Comparison of ENCODE assay signal across 8 cellular contexts in genomic region chr1:21508580-21509350, GRCh38. TPM values are rescaled to one million over a fixed set of nuclear protein-coding genes. Genes with fewer than 3 reads are reported as not detected.
DNase-seq lines count a peak whose midpoint lies in the region; ATAC-seq lines count a peak whose summit lies in the region.

No MANE protein-coding gene starts in this region.

- peak overlapping the region; percentile 74 for H3K4me3 ChIP-seq in ectodermal cell (ENCODE audit: insufficient read depth, low read depth, low read length)

- 7 to 8% methylated on average over 45 of the region's 45 CpGs for WGBS in ectodermal cell, 2 experiments

- no peaks in the 10 kb centered on the region for H3K36me3 ChIP-seq in ectodermal cell (ENCODE audit: control insufficient read depth, insufficient read depth, low read length)

- H3K27ac Mint-ChIP-seq in memory B cell = peak overlapping the region; percentile 45

- H3K9me3 Mint-ChIP-seq in memory B cell = no peaks in the 10 kb centered on the region

- H3K4me3 Mint-ChIP-seq in memory B cell = peak overlapping the region; percentile 86

- peak; percentile 95 for ATAC-seq in memory B cell (ENCODE audit: low read depth)
- ATAC-seq in HG03432 (IDR thresholded peaks at IDR 0.05; ENCODE audit: unreplicated experiment) = no peak

- H3K9me3 ChIP-seq in ectodermal cell (ENCODE audit: control insufficient read depth, low read length) = no peaks in the 10 kb centered on the region

- peaks cover 13% of the 10 kb centered on the region for H3K4me1 Mint-ChIP-seq in memory B cell

- H3K27me3 ChIP-seq in ectodermal cell (ENCODE audit: control insufficient read depth, insufficient read depth, low read length, poor library complexity, severe bottlenecking) = peaks cover 12% of the 10 kb centered on the region

- H3K4me1 ChIP-seq in ectodermal cell (ENCODE audit: control insufficient read depth, insufficient read depth, low read length) = peaks cover 21% of the 10 kb centered on the region

- in situ Hi-C loops in G401 (cut with HindIII; ENCODE audit: low sequenced_read_pairs) = no loop called here

- peak; percentile 26 for DNase-seq in G401 (ENCODE audit: low spot score)
- peak; percentile 35 for DNase-seq in NCI-H1092 treated with DMSO at 0.1 percent for 48 hours (lab: John Stamatoyannopoulos, UW)
- DNase-seq in activated CD4-positive, alpha-beta T cell treated with anti-CD3 and anti-CD28 coated beads for 48 hours = peak; percentile 80
- peak; percentile 81 to 86 for DNase-seq in memory B cell (ENCODE audit: low spot score in 2 of 2)
- peak; percentile 28 to 45 for DNase-seq in stimulated activated CD8-positive, alpha-beta memory T cell treated with anti-CD3 and anti-CD28 coated beads, Interleukin-15, amount 100 ng/mL, for 48 hours (ENCODE audit: low read depth in 2 of 2)
- no peak for DNase-seq in hippocampal formation (lab: John Stamatoyannopoulos, UW)

- H3K27ac ChIP-seq in ectodermal cell (ENCODE audit: insufficient read depth, low read depth, low read length, poor library complexity, severe bottlenecking) = no peak overlapping the region

- H3K27me3 Mint-ChIP-seq in memory B cell = peaks cover 14% of the 10 kb centered on the region

- no peaks in the 10 kb centered on the region for H3K36me3 Mint-ChIP-seq in memory B cell

RNA-seq across cellular contexts. Expression of gene ALPL, which starts 0.5 kb away (rescaled TPM):
- 0.58 and 0.98 TPM in 2 replicates for total RNA-seq in G401 (2014; rRNA removed; shearing (Covaris generic))
- polyA plus RNA-seq in ectodermal cell (2013, experiment 1 of 4) = 223 TPM
- 218 TPM for polyA plus RNA-seq in ectodermal cell (2013, experiment 2 of 4)
- 174 TPM for polyA plus RNA-seq in ectodermal cell (2013, experiment 3 of 4)
- polyA plus RNA-seq in ectodermal cell (2013, experiment 4 of 4) = 181 TPM

Comparison
In these comparisons a context has a peak if more than half of its experiments do, and no peak if none do; other contexts are left out.
1. DNase-seq: peak in G401 (single experiment), NCI-H1092 treated with DMSO at 0.1 percent for 48 hours (single experiment), activated CD4-positive, alpha-beta T cell treated with anti-CD3 and anti-CD28 coated beads for 48 hours (single experiment), memory B cell (2 of 2) and stimulated activated CD8-positive, alpha-beta memory T cell treated with anti-CD3 and anti-CD28 coated beads, Interleukin-15, amount 100 ng/mL, for 48 hours (2 of 2); none in hippocampal formation (0 of 2).